Comparison of ENCODE assay signal across 1 cellular context in genomic region chr17:41966453-41967140, GRCh38.
TF ChIP-seq lines count a peak whose summit lies in the region.

CNP (plus strand) TSS chr17:41966795; CDS start chr17:41966885, 90 bp downstream.

TF ChIP-seq in GM12878, 131 proteins besides CTCF, POLR2A, EP300 and RAD21 (continued from another document and continues in another):
- no peak for TF ChIP-seq ZBTB40 (IDR thresholded peaks at IDR 0.05; ENCODE audit: borderline replicate concordance)
- TF ChIP-seq GABPA (IDR thresholded peaks at IDR 0.05; ENCODE audit: low read depth) = no peak
- TF ChIP-seq DPF2 (IDR thresholded peaks at IDR 0.05) = peak; percentile 81
- no peak for TF ChIP-seq SUPT20H (IDR thresholded peaks at IDR 0.05; ENCODE audit: borderline replicate concordance, control insufficient read depth, low read depth, low read length)
- TF ChIP-seq CBX5 (IDR thresholded peaks at IDR 0.05; ENCODE audit: low read depth) = no peak
- no peak for TF ChIP-seq SREBF2 (IDR thresholded peaks at IDR 0.05; ENCODE audit: low read length)
- no peak for TF ChIP-seq TBL1XR1 (IDR thresholded peaks at IDR 0.05; ENCODE audit: low read depth, low read length)
- TF ChIP-seq RELA (IDR thresholded peaks at IDR 0.05; ENCODE audit: borderline replicate concordance, partially characterized antibody) = no peak
- TF ChIP-seq MYB (IDR thresholded peaks at IDR 0.05; ENCODE audit: borderline replicate concordance, low read depth, low read length) = no peak
- TF ChIP-seq SREBF1 (IDR thresholded peaks at IDR 0.05; ENCODE audit: low read length) = no peak
- TF ChIP-seq HDGF (IDR thresholded peaks at IDR 0.05) = no peak
- TF ChIP-seq MXI1 (IDR thresholded peaks at IDR 0.05; ENCODE audit: low read depth, low read length) = peak; percentile 83
- TF ChIP-seq E2F4 (IDR thresholded peaks at IDR 0.05; ENCODE audit: low read depth, low read length) = 0 out of 2 replicates have a peak, but pooled peaks have one; percentile 6
- no peak for TF ChIP-seq KAT2A (conservative IDR thresholded peaks at IDR 0.05; ENCODE audit: control insufficient read depth, low read depth, low read length)
- TF ChIP-seq MTA2 (IDR thresholded peaks at IDR 0.05; ENCODE audit: low read depth) = no peak
- peak; percentile 71; the same call in 1 of the 2 replicates for TF ChIP-seq NKRF (conservative IDR thresholded peaks at IDR 0.05)
- no peak for TF ChIP-seq FOS (IDR thresholded peaks at IDR 0.05; ENCODE audit: borderline replicate concordance, extremely low read depth, insufficient read length)
- TF ChIP-seq E4F1 (IDR thresholded peaks at IDR 0.05; ENCODE audit: borderline replicate concordance, partially characterized antibody) = no peak
- TF ChIP-seq RFX5 (IDR thresholded peaks at IDR 0.05; ENCODE audit: low read depth, low read length) = no peak
- no peak for TF ChIP-seq ZNF274 (IDR thresholded peaks at IDR 0.05; ENCODE audit: insufficient read depth, insufficient read length)
- no peak for TF ChIP-seq BCL3 (IDR thresholded peaks at IDR 0.05; ENCODE audit: borderline replicate concordance, insufficient read depth, low read depth, low read length, poor library complexity, severe bottlenecking)
- peak; percentile 54 to 75; a peak in 2 of 4 replicates for TF ChIP-seq BHLHE40 (IDR thresholded peaks at IDR 0.05; ENCODE audit: borderline replicate concordance in 1 of 2, low read depth in 2 of 2, low read length in 1 of 2)
- TF ChIP-seq CBFB (IDR thresholded peaks at IDR 0.05; ENCODE audit: low read depth) = peak; percentile 19; the same call in 1 of the 2 replicates
- no peak for TF ChIP-seq ZBTB11 (CRISPR knock-in tag; IDR thresholded peaks at IDR 0.05)
- no peak for TF ChIP-seq PBX3 (IDR thresholded peaks at IDR 0.05; ENCODE audit: insufficient replicate concordance, low read depth, low read length)
- no peak for TF ChIP-seq SKIL (IDR thresholded peaks at IDR 0.05; ENCODE audit: low read depth, poor library complexity, severe bottlenecking)
- TF ChIP-seq CEBPZ (IDR thresholded peaks at IDR 0.05; ENCODE audit: low read depth, low read length) = no peak
- TF ChIP-seq JUND (IDR thresholded peaks at IDR 0.05; ENCODE audit: low read depth, low read length) = no peak
